In the genomic region with DNA sequence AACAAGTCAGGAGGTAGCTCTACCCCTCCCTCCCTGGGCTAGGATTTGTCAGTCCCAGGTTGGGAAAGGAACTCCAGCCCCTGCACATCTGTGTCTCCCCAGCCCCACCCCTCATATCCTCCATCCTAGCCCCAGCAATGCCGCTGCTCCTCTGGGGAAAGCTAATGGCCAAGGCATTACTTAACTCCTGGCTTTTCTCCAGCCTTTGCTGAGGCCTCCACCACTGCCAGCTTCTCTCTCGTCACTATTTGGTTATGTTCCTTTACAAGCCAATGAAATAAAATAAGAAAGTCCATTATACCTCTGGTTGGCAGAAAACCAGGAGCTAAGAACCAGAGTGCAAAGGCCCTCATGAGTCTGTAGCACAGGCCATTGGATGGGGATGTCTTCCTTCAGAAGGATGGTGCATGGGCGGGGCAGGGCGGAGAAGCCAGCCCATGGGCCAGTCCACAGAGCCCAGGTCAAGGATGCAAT, we compare ENCODE assay signal across 18 cellular contexts.
DNase-seq lines count a peak whose midpoint lies in the region; ATAC-seq and TF ChIP-seq lines count a peak whose summit lies in the region.
"Had no signal": no experiment of that assay in that cellular context is flagged by ENCODE, and none has a peak within 500 bp of the region (broad histone marks: within the 10 kb centered on the region; RNA-seq: fewer than 3 reads in every experiment).

No MANE protein-coding gene starts in this region.

- no peak overlapping the region for H3K9ac ChIP-seq in GM23248
- H3K9ac ChIP-seq: KMS-11, parathyroid adenoma had no signal

- H3F3A ChIP-seq in GM23248 (ENCODE audit: insufficient read depth): peaks cover 7% of the 10 kb centered on the region; the same call in 1 of the 2 replicates

- H3K27me3 ChIP-seq in GM23248 (replicated peaks; ENCODE audit: insufficient read depth) (no peaks in the 10 kb centered on the region), gastroesophageal sphincter (no peaks in the 10 kb centered on the region), sigmoid colon (no peaks in the 10 kb centered on the region)

- H3K4me3 ChIP-seq in GM23248 (no peak overlapping the region), gastroesophageal sphincter (no peak overlapping the region), sigmoid colon (no peak overlapping the region)

- H3K4me1 ChIP-seq in GM23248 (ENCODE audit: insufficient read depth) (peaks cover 16% of the 10 kb centered on the region), gastroesophageal sphincter (peaks cover 0 to 51% (median 8%) of the 10 kb centered on the region in 3 donors), sigmoid colon (peaks cover 0 to 31% (median 25%) of the 10 kb centered on the region in 4 donors)
- H3K4me1 ChIP-seq: Caco-2 had no signal

- intact Hi-C loops in sigmoid colon (cut with DNase I): no loop called here

- H3K27ac ChIP-seq in GM23248 (no peak overlapping the region), gastroesophageal sphincter (peak overlapping the region in 3 of 4 donors; percentile 14 to 35 (median 34)), sigmoid colon (peak overlapping the region in 1 of 4 donors; percentile 41)
- H3K27ac ChIP-seq: KMS-11, parathyroid adenoma, WERI-Rb-1 had no signal

- WGBS in GM23248 (ENCODE audit: low coverage in 1 of 2, low lambda C conversion rate in 2 of 2, missing lambda C conversion rate in 2 of 2), 2 experiments: 61 to 68% methylated on average over 4 of the region's 4 CpGs
- 14% methylated on average over 2 of the region's 4 CpGs; no CpG with 5 or more reads in 1 of the 2 donors for WGBS in gastroesophageal sphincter (ENCODE audit: low coverage in 1 of 2), 2 donors
- 56 to 71% methylated on average over 4 of the region's 4 CpGs for WGBS in sigmoid colon, 2 donors

- H3K9me3 Mint-ChIP-seq in activated T-helper 17 cell treated with anti-CD3 and anti-CD28 coated beads, Interleukin-2, amount 50 U/mL, for 72 hours: no peaks in the 10 kb centered on the region
- H3K9me3 Mint-ChIP-seq: stimulated activated naive CD8-positive, alpha-beta T cell treated with anti-CD3 and anti-CD28 coated beads, Interleukin-15, Interleukin-2, amounts not matched to agents 100 ng/mL and 50 ng/mL, for 24 hours had no signal

- no peaks in the 10 kb centered on the region for H3K27me3 Mint-ChIP-seq in activated T-helper 17 cell treated with anti-CD3 and anti-CD28 coated beads, Interleukin-2, amount 50 U/mL, for 72 hours
- H3K27me3 Mint-ChIP-seq: stimulated activated naive CD8-positive, alpha-beta T cell treated with anti-CD3 and anti-CD28 coated beads, Interleukin-15, Interleukin-2, amounts not matched to agents 100 ng/mL and 50 ng/mL, for 24 hours had no signal

- no peak for TF ChIP-seq POLR2A in gastroesophageal sphincter (IDR thresholded peaks at IDR 0.05)
- TF ChIP-seq POLR2A in sigmoid colon (IDR thresholded peaks at IDR 0.05): no peak

- no peaks in the 10 kb centered on the region for H3K36me3 Mint-ChIP-seq in activated T-helper 17 cell treated with anti-CD3 and anti-CD28 coated beads, Interleukin-2, amount 50 U/mL, for 72 hours (ENCODE audit: low read depth)

- DNase-seq in GM23248: peak; percentile 73
- DNase-seq in sigmoid colon: peak; percentile 85
- no peak for DNase-seq in epidermal melanocyte (ENCODE audit: insufficient read length, low spot score)
- DNase-seq in activated naive CD4-positive, alpha-beta T cell treated with Interleukin-2 at 50 U/mL for 16 hours: no peak
- DNase-seq: activated T-cell treated with anti-CD3 and anti-CD28 coated beads, Interleukin-2, amount 50 U/mL, for 1 hour; Caco-2; HCEC 1CT; NCI-H510A; SHP77; stimulated activated CD4-positive, alpha-beta T cell treated with anti-CD3 and anti-CD28 coated beads, Interleukin-2, amount 100 ng/mL, for 48 hours; WERI-Rb-1 had no signal

- no peak for TF ChIP-seq EP300 in gastroesophageal sphincter (IDR thresholded peaks at IDR 0.05)
- TF ChIP-seq EP300 in sigmoid colon (IDR thresholded peaks at IDR 0.05): no peak

- no peaks in the 10 kb centered on the region for H4K20me1 ChIP-seq in GM23248 (ENCODE audit: insufficient read depth)

- in situ Hi-C loops in GM23248 (cut with MboI): no loop called here

- no peak for ATAC-seq in activated T-helper 17 cell treated with anti-CD3 and anti-CD28 coated beads, Interleukin-2, amount 50 U/mL, for 72 hours (replicated peaks)
- ATAC-seq in gastroesophageal sphincter (peak; percentile 87), HG03571 (IDR thresholded peaks at IDR 0.05; ENCODE audit: unreplicated experiment) (no peak), HG03097 (IDR thresholded peaks at IDR 0.05; ENCODE audit: low FRiP score, unreplicated experiment) (no peak)

- H3K79me2 ChIP-seq in GM23248 (ENCODE audit: insufficient read depth): no peaks in the 10 kb centered on the region

- peak overlapping the region; percentile 0 for H3K27ac Mint-ChIP-seq in activated T-helper 17 cell treated with anti-CD3 and anti-CD28 coated beads, Interleukin-2, amount 50 U/mL, for 72 hours
- H3K27ac Mint-ChIP-seq: stimulated activated naive CD8-positive, alpha-beta T cell treated with anti-CD3 and anti-CD28 coated beads, Interleukin-15, Interleukin-2, amounts not matched to agents 100 ng/mL and 50 ng/mL, for 24 hours had no signal

- H3K4me1 Mint-ChIP-seq in activated T-helper 17 cell treated with anti-CD3 and anti-CD28 coated beads, Interleukin-2, amount 50 U/mL, for 72 hours: peaks cover 11% of the 10 kb centered on the region

- H3K36me3 ChIP-seq in GM23248 (ENCODE audit: low read depth): no peaks in the 10 kb centered on the region
- no peaks in the 10 kb centered on the region for H3K36me3 ChIP-seq in gastroesophageal sphincter
- H3K36me3 ChIP-seq in sigmoid colon: no peaks in the 10 kb centered on the region

- H3K9me3 ChIP-seq in GM23248 (ENCODE audit: low read depth) (no peaks in the 10 kb centered on the region), gastroesophageal sphincter (no peaks in the 10 kb centered on the region), sigmoid colon (no peaks in the 10 kb centered on the region)
- H3K9me3 ChIP-seq: Caco-2 had no signal

- H2AFZ ChIP-seq in GM23248: no peak overlapping the region
- H2AFZ ChIP-seq: parathyroid adenoma had no signal

- H3K4me2 ChIP-seq in GM23248 (ENCODE audit: unreplicated experiment): no peak overlapping the region
- H3K4me2 ChIP-seq: KMS-11 had no signal

- H3K4me3 Mint-ChIP-seq in activated T-helper 17 cell treated with anti-CD3 and anti-CD28 coated beads, Interleukin-2, amount 50 U/mL, for 72 hours: no peak overlapping the region
- H3K4me3 Mint-ChIP-seq: stimulated activated naive CD8-positive, alpha-beta T cell treated with anti-CD3 and anti-CD28 coated beads, Interleukin-15, Interleukin-2, amounts not matched to agents 100 ng/mL and 50 ng/mL, for 24 hours had no signal

- TF ChIP-seq CTCF in gastroesophageal sphincter (IDR thresholded peaks at IDR 0.05) (no peak), sigmoid colon (IDR thresholded peaks at IDR 0.05) (no peak)

- H3K9me2 ChIP-seq in GM23248 (ENCODE audit: insufficient read depth): no peaks in the 10 kb centered on the region

Comparison
In these comparisons a context has a peak if more than half of its experiments do, and no peak if none do; other contexts are left out.
1. DNase-seq: peak in GM23248 (single experiment) and sigmoid colon (single experiment); none in epidermal melanocyte (single experiment) and activated naive CD4-positive, alpha-beta T cell treated with Interleukin-2 at 50 U/mL for 16 hours (single experiment).